30 cellular contexts compared by ENCODE assay signal in the genomic region with DNA sequence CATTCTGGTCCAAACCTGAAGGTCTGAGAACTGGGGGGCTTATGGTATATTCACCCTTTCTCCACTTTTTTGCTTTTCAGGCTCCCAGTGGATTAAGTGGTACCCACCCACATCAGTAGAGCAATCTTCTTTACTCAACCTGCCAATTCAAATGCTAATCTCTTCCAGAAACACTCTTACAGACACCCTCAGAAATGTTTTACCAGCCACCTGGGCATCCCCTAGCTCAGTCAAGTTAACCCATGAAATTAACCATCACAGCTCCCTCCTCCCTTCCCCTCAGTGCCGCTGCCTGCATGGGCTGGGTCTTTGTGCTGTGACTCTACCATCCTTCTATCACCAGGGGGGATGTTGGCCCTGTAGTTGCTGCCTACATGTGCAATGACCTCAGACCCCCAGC.
"Had no signal": no experiment of that assay in that cellular context is flagged by ENCODE, and none has a peak within 500 bp of the region (broad histone marks: within the 10 kb centered on the region; RNA-seq: fewer than 3 reads in every experiment).

No MANE protein-coding gene starts in this region.

- H3K4me1 ChIP-seq: pancreas, psoas muscle, spleen, suprapubic skin, testis, tibial artery, transverse colon, upper lobe of right lung, uterus had no signal

- H3K27ac ChIP-seq: neutrophil, pancreas, psoas muscle, skin epidermis, spleen, suprapubic skin, testis, tibial artery, transverse colon, upper lobe of right lung, uterus had no signal

- FAIRE-seq: pancreas had no signal

- H3K36me3 Mint-ChIP-seq: naive B cell; naive thymus-derived CD8-positive, alpha-beta T cell; natural killer cell treated with Interleukin-12 subunit alpha and Interleukin-12 subunit beta and Interleukin-15 and Interleukin-18, amount 100 ng/mL, for 72 hours; stimulated activated memory B cell treated with anti-CD40 and anti-IgM and Interleukin-4, amounts not matched to agents 10 μg/mL and 1 μg/mL and 100 μg/mL, for 72 hours; type B pancreatic cell had no signal

- ATAC-seq: naive thymus-derived CD8-positive, alpha-beta T cell; natural killer cell treated with Interleukin-12 subunit alpha and Interleukin-12 subunit beta and Interleukin-15 and Interleukin-18, amount 100 ng/mL, for 72 hours; pancreas; psoas muscle; right cardiac atrium; sciatic nerve; stimulated activated memory B cell treated with anti-CD40 and anti-IgM and Interleukin-4, amounts not matched to agents 10 μg/mL and 1 μg/mL and 100 μg/mL, for 72 hours; stimulated activated naive CD8-positive, alpha-beta T cell treated with anti-CD3 and anti-CD28 coated beads, Interleukin-15, amount 100 ng/mL, for 72 hours; stimulated activated naive CD8-positive, alpha-beta T cell treated with anti-CD3 and anti-CD28 coated beads, Interleukin-15, Interleukin-2, amounts not matched to agents 100 U/mL and 50 U/mL, for 24 hours; upper lobe of right lung had no signal

- H3K4me3 Mint-ChIP-seq: naive B cell; naive thymus-derived CD8-positive, alpha-beta T cell; natural killer cell treated with Interleukin-12 subunit alpha and Interleukin-12 subunit beta and Interleukin-15 and Interleukin-18, amount 100 ng/mL, for 72 hours; nephron progenitor cell; stimulated activated memory B cell treated with anti-CD40 and anti-IgM and Interleukin-4, amounts not matched to agents 10 μg/mL and 1 μg/mL and 100 μg/mL, for 72 hours; stimulated activated naive CD8-positive, alpha-beta T cell treated with anti-CD3 and anti-CD28 coated beads, Interleukin-15, amount 100 ng/mL, for 72 hours; type B pancreatic cell had no signal

- H3K27me3 ChIP-seq: neutrophil, testis, transverse colon, upper lobe of right lung, uterus had no signal

- H3K9me3 ChIP-seq: neutrophil, pancreas, psoas muscle, spleen, suprapubic skin, testis, tibial artery, transverse colon, upper lobe of right lung, uterus had no signal

- DNase-seq: naive B cell; naive thymus-derived CD8-positive, alpha-beta T cell; nephron progenitor cell; pancreas; psoas muscle; right cardiac atrium; spleen; stimulated activated CD4-positive, alpha-beta T cell treated with anti-CD3 and anti-CD28 coated beads, Interleukin-12 subunit alpha, Interleukin-12 subunit beta, amount 100 ng/mL, for 4 hours; stimulated activated CD4-positive, alpha-beta T cell treated with anti-CD3 and anti-CD28 coated beads, Interleukin-1b, Interleukin-23, amount 100 ng/mL, for 48 hours; stimulated activated CD4-positive, alpha-beta T cell treated with anti-CD3 and anti-CD28 coated beads, Interleukin-4, amount 100 ng/mL, for 1 hour; stimulated activated CD4-positive, alpha-beta T cell treated with anti-CD3 and anti-CD28 coated beads, Interleukin-4, amount 100 ng/mL, for 4 hours; stimulated activated CD8-positive, alpha-beta memory T cell treated with anti-CD3 and anti-CD28 coated beads, Interleukin-4, amount 100 ng/mL, for 48 hours; stimulated activated naive CD4-positive, alpha-beta T cell; stimulated activated naive CD8-positive, alpha-beta T cell treated with anti-CD3 and anti-CD28 coated beads, Interleukin-15, amount 100 ng/mL, for 72 hours; stimulated activated naive CD8-positive, alpha-beta T cell treated with anti-CD3 and anti-CD28 coated beads, Interleukin-15, Interleukin-2, amounts not matched to agents 100 U/mL and 50 U/mL, for 24 hours; substantia nigra; testis; tibial artery; transverse colon; upper lobe of right lung; uterus had no signal

- H3K36me3 ChIP-seq: neutrophil, pancreas, spleen, suprapubic skin, tibial artery, transverse colon, upper lobe of right lung, uterus had no signal

- H3K27ac Mint-ChIP-seq: naive B cell; naive thymus-derived CD8-positive, alpha-beta T cell; natural killer cell treated with Interleukin-12 subunit alpha and Interleukin-12 subunit beta and Interleukin-15 and Interleukin-18, amount 100 ng/mL, for 72 hours; nephron progenitor cell; progenitor cell of endocrine pancreas; stimulated activated memory B cell treated with anti-CD40 and anti-IgM and Interleukin-4, amounts not matched to agents 10 μg/mL and 1 μg/mL and 100 μg/mL, for 72 hours; stimulated activated naive CD8-positive, alpha-beta T cell treated with anti-CD3 and anti-CD28 coated beads, Interleukin-15, amount 100 ng/mL, for 72 hours; type B pancreatic cell had no signal

- H3K4me2 ChIP-seq: smooth muscle cell had no signal

- H3K4me3 ChIP-seq: pancreas, psoas muscle, skin epidermis, smooth muscle cell, spleen, suprapubic skin, testis, tibial artery, transverse colon, upper lobe of right lung, uterus had no signal

- H3K9me3 Mint-ChIP-seq: nephron progenitor cell, type B pancreatic cell had no signal

- H3K4me1 Mint-ChIP-seq: naive thymus-derived CD8-positive, alpha-beta T cell; stimulated activated naive CD8-positive, alpha-beta T cell treated with anti-CD3 and anti-CD28 coated beads, Interleukin-15, amount 100 ng/mL, for 72 hours had no signal
